9 cellular contexts compared by ENCODE assay signal in the genomic region with DNA sequence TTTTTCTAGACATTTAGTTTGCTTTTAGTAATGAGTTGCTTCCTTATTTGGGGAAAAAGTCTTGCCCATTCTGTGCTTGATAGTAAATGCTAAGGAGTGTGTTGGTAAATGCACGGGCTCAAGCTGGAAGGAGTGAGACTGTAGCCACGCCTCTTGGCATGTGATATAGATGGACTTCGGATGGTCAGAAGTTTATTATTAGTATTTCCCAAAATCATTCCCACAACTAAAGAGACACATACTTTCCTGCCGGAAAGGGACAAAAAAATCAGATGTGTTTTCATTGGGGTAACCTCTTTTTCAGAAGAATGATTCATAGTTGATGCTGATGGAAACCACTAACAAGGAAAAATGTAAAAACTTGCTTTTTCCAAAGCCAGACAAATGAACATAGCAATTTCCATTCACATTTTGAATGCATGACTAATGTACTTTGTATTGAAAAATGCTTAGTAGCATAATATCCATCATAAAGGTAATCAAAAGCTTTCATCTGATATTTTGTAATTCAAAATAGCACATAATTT.
DNase-seq lines count a peak whose midpoint lies in the region; FAIRE-seq and TF ChIP-seq lines count a peak whose summit lies in the region.
"Had no signal": no experiment of that assay in that cellular context is flagged by ENCODE, and none has a peak within 500 bp of the region (broad histone marks: within the 10 kb centered on the region; RNA-seq: fewer than 3 reads in every experiment).

No MANE protein-coding gene starts in this region.

- H3K27ac Mint-ChIP-seq in chondrocyte (ENCODE audit: unreplicated experiment) (peak overlapping the region; percentile 93), Calu3 (ENCODE audit: unreplicated experiment) (no peak overlapping the region)

- no peak overlapping the region for H3K4me3 ChIP-seq in tibial nerve

- TF ChIP-seq POLR2A in tibial nerve (IDR thresholded peaks at IDR 0.05): no peak

- WGBS in tibial nerve, 2 donors: 23 to 25% methylated on average over 4 of the region's 4 CpGs

- H3K27ac ChIP-seq in tibial nerve: peak overlapping the region in 3 of 4 donors; percentile 43 to 89 (median 77)

- no peak for FAIRE-seq in frontal cortex (lab: Jason Lieb, UNC)

- H3K27me3 ChIP-seq in tibial nerve: no peaks in the 10 kb centered on the region

- peaks cover 0 to 51% (median 17%) of the 10 kb centered on the region in 4 donors for H3K4me1 ChIP-seq in tibial nerve

- TF ChIP-seq EP300 in tibial nerve (IDR thresholded peaks at IDR 0.05): no peak

- peaks cover 65% of the 10 kb centered on the region for H3K4me1 Mint-ChIP-seq in chondrocyte (ENCODE audit: low read depth)
- H3K4me1 Mint-ChIP-seq in Calu3 (ENCODE audit: low read depth, unreplicated experiment): peaks cover 51% of the 10 kb centered on the region

- TF ChIP-seq CTCF in chondrocyte (IDR thresholded peaks at IDR 0.05) (no peak), tibial nerve (IDR thresholded peaks at IDR 0.05) (no peak), Calu3 (IDR thresholded peaks at IDR 0.05; ENCODE audit: unreplicated experiment) (no peak)

- no peaks in the 10 kb centered on the region for H3K27me3 Mint-ChIP-seq in chondrocyte (ENCODE audit: low read depth)
- H3K27me3 Mint-ChIP-seq in Calu3 (ENCODE audit: unreplicated experiment): no peaks in the 10 kb centered on the region

- DNase-seq in HT1080 (ENCODE audit: low read depth) (peak; percentile 83), chondrocyte (ENCODE audit: low spot score) (no peak), kidney tubule cell (ENCODE audit: low spot score) (peak; percentile 56), tibial nerve (ENCODE audit: low spot score in 2 of 2) (no peak), frontal cortex (ENCODE audit: low spot score in 2 of 2) (no peak), Calu3 (no peak), germinal center (ENCODE audit: low spot score) (no peak), NCI-H82 (lab: John Stamatoyannopoulos, UW) (no peak)
- DNase-seq: NCI-H2029 treated with DMSO at 0.1 percent for 48 hours had no signal

- CTCF ChIA-PET in Calu3 (lab: Charles Lee): no interaction called here

- no TSS peak for BruUV-seq in Calu3 (replicated peaks; lab: Mats Ljungman, UMichigan)

- no peaks in the 10 kb centered on the region for H3K9me3 ChIP-seq in tibial nerve

- H3K4me3 Mint-ChIP-seq in chondrocyte (ENCODE audit: unreplicated experiment): no peak overlapping the region
- H3K4me3 Mint-ChIP-seq in Calu3 (ENCODE audit: low read depth, unreplicated experiment): no peak overlapping the region

- intact Hi-C loops in Calu3 (cut with micrococcal nuclease; ENCODE audit: unreplicated experiment): loop anchor here (10.0 kb wide), 1 partner anchor 213 kb away; no protein-coding TSS in a partner anchor

- no peaks in the 10 kb centered on the region for H3K36me3 Mint-ChIP-seq in chondrocyte (ENCODE audit: low read depth)
- peaks cover 7% of the 10 kb centered on the region for H3K36me3 Mint-ChIP-seq in Calu3 (ENCODE audit: insufficient read depth, unreplicated experiment)

- no peaks in the 10 kb centered on the region for H3K9me3 Mint-ChIP-seq in chondrocyte (ENCODE audit: low read depth)
- H3K9me3 Mint-ChIP-seq in Calu3 (ENCODE audit: low read depth, unreplicated experiment): peaks cover 5% of the 10 kb centered on the region

- no peaks in the 10 kb centered on the region for H3K36me3 ChIP-seq in tibial nerve

Comparison
In these comparisons a context has a peak if more than half of its experiments do, and no peak if none do; other contexts are left out.
1. DNase-seq: peak in HT1080 (single experiment) and kidney tubule cell (single experiment); none in chondrocyte (single experiment), tibial nerve (0 of 2), frontal cortex (0 of 2), Calu3 (single experiment), germinal center (single experiment) and NCI-H82 (single experiment).